In genomic region chr20:17480696-17481095, GRCh38 we compare ENCODE assay signal across 18 cellular contexts. TPM values are rescaled to one million over a fixed set of nuclear protein-coding genes. Genes with fewer than 3 reads are reported as not detected.
DNase-seq lines count a peak whose midpoint lies in the region; ATAC-seq and TF ChIP-seq lines count a peak whose summit lies in the region.
"Had no signal": no experiment of that assay in that cellular context is flagged by ENCODE, and none has a peak within 500 bp of the region (broad histone marks: within the 10 kb centered on the region; RNA-seq: fewer than 3 reads in every experiment).

No MANE protein-coding gene starts in this region.

- H3K36me3 Mint-ChIP-seq in osteocyte (ENCODE audit: unreplicated experiment): no peaks in the 10 kb centered on the region
- H3K36me3 Mint-ChIP-seq: CD4-positive, CD25-positive, alpha-beta regulatory T cell; CD8-positive, alpha-beta T cell had no signal

- no peak overlapping the region for H3K4me2 ChIP-seq in MM.1S (ENCODE audit: low read depth, low read length)

- no peak overlapping the region for H3K9ac ChIP-seq in MM.1S (ENCODE audit: low read length)
- H3K9ac ChIP-seq: BLaER1, GM23248 had no signal

- no peak overlapping the region for H3K4me3 Mint-ChIP-seq in osteocyte (ENCODE audit: unreplicated experiment)
- H3K4me3 Mint-ChIP-seq: B cell; CD4-positive, CD25-positive, alpha-beta regulatory T cell; CD8-positive, alpha-beta T cell had no signal

- H3K27ac ChIP-seq in right atrium auricular region (no peak overlapping the region), dorsolateral prefrontal cortex (no peak overlapping the region), MM.1S (ENCODE audit: low read length) (no peak overlapping the region)
- H3K27ac ChIP-seq: 22Rv1, BLaER1, C4-2B, GM23248 had no signal

- H3K27me3 ChIP-seq in right atrium auricular region: no peaks in the 10 kb centered on the region
- H3K27me3 ChIP-seq in dorsolateral prefrontal cortex: peaks cover 0 to 2% (median 0%) of the 10 kb centered on the region in 45 donors
- H3K27me3 ChIP-seq in MM.1S (replicated peaks; ENCODE audit: insufficient read depth, low read length): no peaks in the 10 kb centered on the region
- H3K27me3 ChIP-seq: BLaER1 had no signal

- peaks cover 40% of the 10 kb centered on the region for H3K27me3 Mint-ChIP-seq in osteocyte (ENCODE audit: unreplicated experiment)
- H3K27me3 Mint-ChIP-seq: CD4-positive, CD25-positive, alpha-beta regulatory T cell had no signal

- H3K4me1 Mint-ChIP-seq in osteocyte (ENCODE audit: unreplicated experiment): no peaks in the 10 kb centered on the region
- H3K4me1 Mint-ChIP-seq: B cell; CD4-positive, CD25-positive, alpha-beta regulatory T cell had no signal

- no peak overlapping the region for H3K27ac Mint-ChIP-seq in osteocyte (ENCODE audit: unreplicated experiment)
- H3K27ac Mint-ChIP-seq: B cell; CD4-positive, CD25-positive, alpha-beta regulatory T cell; CD8-positive, alpha-beta T cell had no signal

- H3K4me1 ChIP-seq in right atrium auricular region (no peaks in the 10 kb centered on the region), MM.1S (ENCODE audit: low read length) (no peaks in the 10 kb centered on the region)
- H3K4me1 ChIP-seq: Caco-2 had no signal

- no peak overlapping the region for H2AFZ ChIP-seq in MM.1S (ENCODE audit: low read length)
- H2AFZ ChIP-seq: GM23248 had no signal

- no peak for ATAC-seq in Right ventricle myocardium superior (ENCODE audit: poor library complexity)
- ATAC-seq: CD8-positive, alpha-beta T cell had no signal

- H3K9me3 ChIP-seq in right atrium auricular region (no peaks in the 10 kb centered on the region), MM.1S (replicated peaks; ENCODE audit: insufficient read depth, low read length) (no peaks in the 10 kb centered on the region)
- H3K9me3 ChIP-seq: BLaER1, Caco-2 had no signal

- TF ChIP-seq CTCF in right atrium auricular region (IDR thresholded peaks at IDR 0.05) (no peak), osteocyte (IDR thresholded peaks at IDR 0.05) (no peak), dorsolateral prefrontal cortex (IDR thresholded peaks at IDR 0.05 in 54 of 56, conservative IDR thresholded peaks at IDR 0.05 in 2 of 56; ENCODE audit: low read depth in 1 of 56, partially characterized antibody in 56 of 56) (no peak), MM.1S (IDR thresholded peaks at IDR 0.05; ENCODE audit: low read length) (no peak)

- no peaks in the 10 kb centered on the region for H3K9me3 Mint-ChIP-seq in osteocyte (ENCODE audit: unreplicated experiment)
- H3K9me3 Mint-ChIP-seq: CD8-positive, alpha-beta T cell had no signal

- intact Hi-C loops in Right ventricle myocardium superior (cut with DNase I) (no loop called here), dorsolateral prefrontal cortex (cut with DNase I) (no loop called here)

- H3K36me3 ChIP-seq in right atrium auricular region (no peaks in the 10 kb centered on the region), MM.1S (replicated peaks; ENCODE audit: insufficient read depth, low read length) (no peaks in the 10 kb centered on the region)
- H3K36me3 ChIP-seq: BLaER1 had no signal

- DNase-seq in right atrium auricular region (ENCODE audit: low spot score): peak; percentile 26
- no peak for DNase-seq in Right ventricle myocardium superior
- peak; percentile 38 for DNase-seq in islet precursor cell
- peak; percentile 71 for DNase-seq in osteocyte (ENCODE audit: extremely low spot score, unreplicated experiment)
- no peak for DNase-seq in dorsolateral prefrontal cortex
- DNase-seq in MM.1S: no peak
- DNase-seq: Caco-2; CD4-positive, CD25-positive, alpha-beta regulatory T cell; CD8-positive, alpha-beta T cell; DMS153; DND-41; GM23248; H7; HCEC 1CT had no signal

- H3K9me2 ChIP-seq in MM.1S (replicated peaks; ENCODE audit: insufficient read depth, low read length): no peaks in the 10 kb centered on the region

- H3K79me2 ChIP-seq in MM.1S (ENCODE audit: low read length): no peaks in the 10 kb centered on the region

- H3F3A ChIP-seq in MM.1S (ENCODE audit: insufficient read depth, low read length): no peaks in the 10 kb centered on the region

- H3K4me3 ChIP-seq in right atrium auricular region (no peak overlapping the region), dorsolateral prefrontal cortex (no peak overlapping the region), MM.1S (ENCODE audit: low read length) (no peak overlapping the region)
- H3K4me3 ChIP-seq: BLaER1, GM23248 had no signal

- H4K20me1 ChIP-seq in MM.1S (ENCODE audit: insufficient read depth, low read length): no peaks in the 10 kb centered on the region
- H4K20me1 ChIP-seq: BLaER1 had no signal

RNA-seq across cellular contexts. Expression of gene BFSP1, which starts 50.5 kb away (rescaled TPM):
- total RNA-seq in right atrium auricular region (1 to 10 TPM in 1 of 2 donors, under 1 TPM in 1; 0.51 to 1.3 TPM), Right ventricle myocardium superior (0.73 TPM), osteocyte (12.6 and 13.8 TPM in 2 replicates), dorsolateral prefrontal cortex (1 to 10 TPM in 114 of 120 experiments, under 1 TPM in 6; 0.67 to 6.9 (median 3.2) TPM)
- total RNA-seq: B cell had no signal

Comparison
In these comparisons a context has a peak if more than half of its experiments do, and no peak if none do; other contexts are left out.
1. DNase-seq: peak in right atrium auricular region (single experiment), islet precursor cell (single experiment) and osteocyte (single experiment); none in Right ventricle myocardium superior (single experiment), dorsolateral prefrontal cortex (0 of 10) and MM.1S (single experiment).